In genomic region chr11:122864386-122864785, GRCh38 we compare ENCODE assay signal across 15 cellular contexts. TPM values are rescaled to one million over a fixed set of nuclear protein-coding genes. Genes with fewer than 3 reads are reported as not detected.
DNase-seq lines count a peak whose midpoint lies in the region; ATAC-seq and TF ChIP-seq lines count a peak whose summit lies in the region.
"Had no signal": no experiment of that assay in that cellular context is flagged by ENCODE, and none has a peak within 500 bp of the region (broad histone marks: within the 10 kb centered on the region; RNA-seq: fewer than 3 reads in every experiment).

No MANE protein-coding gene starts in this region.

- H3K4me1 Mint-ChIP-seq in T-helper 17 cell, result peaks cover 2% of the 10 kb centered on the region

- peak; percentile 67 for DNase-seq in NOMO-1 treated with DMSO at 0.1 percent for 48 hours (lab: John Stamatoyannopoulos, UW; ENCODE audit: unreplicated experiment)
- no peak for DNase-seq in NOMO-1 treated with dmso at 0.1 percent for 144 hours (lab: John Stamatoyannopoulos, UW; ENCODE audit: unreplicated experiment)
- DNase-seq in T-helper 17 cell, result no peak
- DNase-seq in left lung, result no peak
- DNase-seq in thoracic aorta (ENCODE audit: low spot score), result no peak
- no peak for DNase-seq in cerebellar nuclear complex (lab: John Stamatoyannopoulos, UW)
- DNase-seq in stimulated activated naive CD4-positive, alpha-beta T cell (lab: John Stamatoyannopoulos, UW), result no peak
- no peak for DNase-seq in Karpas-422
- DNase-seq: 8988T; activated CD4-positive, CD25-positive, alpha-beta regulatory T cell treated with anti-CD3 and anti-CD28 coated beads, Interleukin-2, amount 50 U/mL, for 72 hours had no signal

- H3K4me2 ChIP-seq in Karpas-422 (ENCODE audit: low read depth, low read length, poor library complexity, severe bottlenecking), result no peak overlapping the region
- H3K4me2 ChIP-seq: PC-9 had no signal

- no peak overlapping the region for H2AFZ ChIP-seq in Karpas-422 (ENCODE audit: low read length)
- H2AFZ ChIP-seq: PC-9 had no signal

- no peak overlapping the region for H3K9ac ChIP-seq in Karpas-422 (ENCODE audit: low read length)

- no peaks in the 10 kb centered on the region for H3K79me2 ChIP-seq in Karpas-422 (ENCODE audit: low read length)

- peaks cover 69% of the 10 kb centered on the region for H3K27me3 Mint-ChIP-seq in T-helper 17 cell
- H3K27me3 Mint-ChIP-seq: effector memory CD8-positive, alpha-beta T cell had no signal

- ATAC-seq in T-helper 17 cell (no peak), left lung (peak; percentile 67), thoracic aorta (ENCODE audit: insufficient number of reproducible peaks, low FRiP score, low read depth) (no peak)
- ATAC-seq: effector memory CD8-positive, alpha-beta T cell; psoas muscle had no signal

- H3K27me3 ChIP-seq in left lung, result peaks cover 8 to 29% of the 10 kb centered on the region in 2 donors
- H3K27me3 ChIP-seq in thoracic aorta (replicated peaks; ENCODE audit: insufficient read depth), result no peaks in the 10 kb centered on the region
- no peaks in the 10 kb centered on the region for H3K27me3 ChIP-seq in Karpas-422 (ENCODE audit: low read length)
- H3K27me3 ChIP-seq: upper lobe of left lung had no signal

- H3K4me1 ChIP-seq in left lung (no peaks in the 10 kb centered on the region), thoracic aorta (ENCODE audit: control insufficient read depth in 1 of 2, low read depth in 2 of 2) (no peaks in the 10 kb centered on the region), Karpas-422 (ENCODE audit: low read length) (no peaks in the 10 kb centered on the region; the same call in 1 of the 2 replicates)
- H3K4me1 ChIP-seq: psoas muscle, upper lobe of left lung had no signal

- H3K9me2 ChIP-seq in Karpas-422 (replicated peaks; ENCODE audit: insufficient read depth, low read length), result no peaks in the 10 kb centered on the region

- H3K4me3 Mint-ChIP-seq in T-helper 17 cell, result peak overlapping the region; percentile 47
- H3K4me3 Mint-ChIP-seq: brain; effector memory CD8-positive, alpha-beta T cell had no signal

- H4K20me1 ChIP-seq in Karpas-422 (ENCODE audit: insufficient read depth, low read depth, low read length), result no peaks in the 10 kb centered on the region

- TF ChIP-seq CTCF in left lung (IDR thresholded peaks at IDR 0.05) (no peak), thoracic aorta (IDR thresholded peaks at IDR 0.05) (no peak)

- no peak overlapping the region for H3K27ac Mint-ChIP-seq in T-helper 17 cell
- H3K27ac Mint-ChIP-seq: brain had no signal

- H3K4me3 ChIP-seq in left lung (peak overlapping the region in 1 of 2 donors; percentile 15), thoracic aorta (peak overlapping the region; percentile 27), Karpas-422 (ENCODE audit: low read length) (no peak overlapping the region)
- H3K4me3 ChIP-seq: PC-9, psoas muscle had no signal

- intact Hi-C loops in left lung (cut with DNase I), result no loop called here

- H3K36me3 ChIP-seq in left lung, result no peaks in the 10 kb centered on the region
- H3K36me3 ChIP-seq in thoracic aorta, result no peaks in the 10 kb centered on the region
- H3K36me3 ChIP-seq in Karpas-422 (ENCODE audit: insufficient read depth, low read length), result no peaks in the 10 kb centered on the region
- H3K36me3 ChIP-seq: upper lobe of left lung had no signal

- peaks cover 7% of the 10 kb centered on the region for H3K36me3 Mint-ChIP-seq in T-helper 17 cell (ENCODE audit: low read depth)
- H3K36me3 Mint-ChIP-seq: brain had no signal

- peak overlapping the region in 1 of 2 donors; percentile 48 for H3K27ac ChIP-seq in left lung
- H3K27ac ChIP-seq in thoracic aorta, result no peak overlapping the region
- H3K27ac ChIP-seq in Karpas-422 (ENCODE audit: low read length), result no peak overlapping the region
- H3K27ac ChIP-seq: PC-9, psoas muscle had no signal

- no peaks in the 10 kb centered on the region for H3K9me3 ChIP-seq in T-helper 17 cell (ENCODE audit: control insufficient read depth, low read length, poor library complexity, severe bottlenecking)
- H3K9me3 ChIP-seq in left lung, result no peaks in the 10 kb centered on the region
- H3K9me3 ChIP-seq in thoracic aorta, result no peaks in the 10 kb centered on the region
- no peaks in the 10 kb centered on the region for H3K9me3 ChIP-seq in Karpas-422 (ENCODE audit: low read length)
- H3K9me3 ChIP-seq: psoas muscle, upper lobe of left lung had no signal

RNA-seq across cellular contexts. Expression of gene JHY, which starts 18.2 kb away (rescaled TPM):
- 1 to 10 TPM; 2.2 to 3.0 TPM for total RNA-seq in T-helper 17 cell
- total RNA-seq in left lung, result 1 to 10 TPM; 7.3 to 9.8 TPM
- total RNA-seq in thoracic aorta, result 1 to 10 TPM; 4.9 to 7.0 TPM
- total RNA-seq in Karpas-422 (2014; rRNA removed; shearing (Covaris generic); ENCODE audit: low replicate concordance), result not detected in 2 replicates

RNA-seq across cellular contexts. Expression of gene CRTAM, which starts 26.1 kb away (rescaled TPM):
- not detected for total RNA-seq in T-helper 17 cell
- total RNA-seq in left lung, result 1 to 10 TPM; 2.5 to 3.4 TPM
- under 1 TPM in 1 of 2 donors, not detected in 1; 0.27 TPM for total RNA-seq in thoracic aorta
- total RNA-seq in Karpas-422 (2014; rRNA removed; shearing (Covaris generic); ENCODE audit: low replicate concordance), result not detected in 2 replicates
- total RNA-seq: PC-9 had no signal
